8 cellular contexts compared by ENCODE assay signal in genomic region chr10:15168781-15169554, GRCh38. TPM values are rescaled to one million over a fixed set of nuclear protein-coding genes. Genes with fewer than 3 reads are reported as not detected.
DNase-seq lines count a peak whose midpoint lies in the region; ATAC-seq lines count a peak whose summit lies in the region.

No MANE protein-coding gene starts in this region.

- H3K27ac ChIP-seq in CD4-positive, CD25-positive, alpha-beta regulatory T cell (ENCODE audit: insufficient read depth, low read length, poor library complexity, severe bottlenecking): peak overlapping the region; percentile 78

- peak; percentile 78 to 82 for ATAC-seq in CD4-positive, CD25-positive, alpha-beta regulatory T cell (ENCODE audit: low read depth in 2 of 2)
- peak; percentile 42 for ATAC-seq in GM19455 (IDR thresholded peaks at IDR 0.05; ENCODE audit: unreplicated experiment)
- ATAC-seq in effector memory CD8-positive, alpha-beta T cell (replicated peaks): peak; percentile 63

- H3K9me3 Mint-ChIP-seq in CD4-positive, CD25-positive, alpha-beta regulatory T cell: no peaks in the 10 kb centered on the region
- H3K9me3 Mint-ChIP-seq in effector memory CD8-positive, alpha-beta T cell: no peaks in the 10 kb centered on the region

- H3K27me3 Mint-ChIP-seq in CD4-positive, CD25-positive, alpha-beta regulatory T cell: peaks cover 4% of the 10 kb centered on the region
- H3K27me3 Mint-ChIP-seq in effector memory CD8-positive, alpha-beta T cell: no peaks in the 10 kb centered on the region

- H3K4me3 Mint-ChIP-seq in CD4-positive, CD25-positive, alpha-beta regulatory T cell: peak overlapping the region; percentile 86 to 97 (median 91)
- peak overlapping the region; percentile 92 to 97 for H3K4me3 Mint-ChIP-seq in effector memory CD8-positive, alpha-beta T cell

- DNase-seq in CD4-positive, CD25-positive, alpha-beta regulatory T cell: peak; percentile 92 to 94 (median 93)
- peak; percentile 96 for DNase-seq in HK-2 (ENCODE audit: unreplicated experiment)
- peak; percentile 88 for DNase-seq in NK-92 (lab: John Stamatoyannopoulos, UW; ENCODE audit: unreplicated experiment)
- peak; percentile 94 for DNase-seq in activated CD8-positive, alpha-beta memory T cell treated with anti-CD3 and anti-CD28 coated beads, Interleukin-2, amount 50 U/mL, for 1 hour (ENCODE audit: extremely low read depth)
- peak; percentile 83 to 89 (median 85) for DNase-seq in effector memory CD8-positive, alpha-beta T cell
- peak; percentile 98 for DNase-seq in mesenteric fat pad (ENCODE audit: low spot score)
- peak; percentile 97 for DNase-seq in stimulated activated CD8-positive, alpha-beta memory T cell treated with anti-CD3 and anti-CD28 coated beads, Interleukin-15, amount 100 ng/mL, for 1 hour (ENCODE audit: low read depth)

- peaks cover 31 to 73% (median 52%) of the 10 kb centered on the region in 4 donors for H3K4me1 Mint-ChIP-seq in CD4-positive, CD25-positive, alpha-beta regulatory T cell
- peaks cover 40 to 51% of the 10 kb centered on the region in 2 donors for H3K4me1 Mint-ChIP-seq in effector memory CD8-positive, alpha-beta T cell (ENCODE audit: low read depth in 2 of 2)

- H3K27me3 ChIP-seq in CD4-positive, CD25-positive, alpha-beta regulatory T cell (ENCODE audit: control insufficient read depth, insufficient read depth, low read length): no peaks in the 10 kb centered on the region

- no peaks in the 10 kb centered on the region for H3K36me3 Mint-ChIP-seq in CD4-positive, CD25-positive, alpha-beta regulatory T cell
- peaks cover 7% of the 10 kb centered on the region for H3K36me3 Mint-ChIP-seq in effector memory CD8-positive, alpha-beta T cell (ENCODE audit: insufficient read depth)

- H3K36me3 ChIP-seq in CD4-positive, CD25-positive, alpha-beta regulatory T cell (ENCODE audit: control insufficient read depth, insufficient read depth, low read length): no peaks in the 10 kb centered on the region

- peak overlapping the region; percentile 84 for H3K4me3 ChIP-seq in CD4-positive, CD25-positive, alpha-beta regulatory T cell (ENCODE audit: low read depth, low read length)

- peak overlapping the region; percentile 85 to 96 (median 86) for H3K27ac Mint-ChIP-seq in CD4-positive, CD25-positive, alpha-beta regulatory T cell
- H3K27ac Mint-ChIP-seq in effector memory CD8-positive, alpha-beta T cell: peak overlapping the region; percentile 90 to 93

- H3K4me1 ChIP-seq in CD4-positive, CD25-positive, alpha-beta regulatory T cell (ENCODE audit: control insufficient read depth, insufficient read depth, low read length, poor library complexity, severe bottlenecking): peaks cover 63% of the 10 kb centered on the region

- H3K9me3 ChIP-seq in CD4-positive, CD25-positive, alpha-beta regulatory T cell (ENCODE audit: control insufficient read depth in 2 of 2, low read length in 2 of 2): no peaks in the 10 kb centered on the region

RNA-seq across cellular contexts. Expression of gene NMT2, which starts 0.5 kb away (rescaled TPM):
- 47.8 TPM for total RNA-seq in CD4-positive, CD25-positive, alpha-beta regulatory T cell
- polyA plus RNA-seq in CD4-positive, CD25-positive, alpha-beta regulatory T cell: 10 to 100 TPM; 37.1 to 50.3 (median 43.4) TPM
- total RNA-seq in mesenteric fat pad: 127 TPM

Comparison
In these comparisons a context has a peak if more than half of its experiments do, and no peak if none do; other contexts are left out.
1. Peak in every context shown above with its lines: DNase-seq, ATAC-seq, H3K4me3 ChIP-seq and H3K27ac ChIP-seq.